In genomic region chr22:29202231-29203192, GRCh38 we compare ENCODE assay signal across 8 cellular contexts. TPM values are rescaled to one million over a fixed set of nuclear protein-coding genes. Genes with fewer than 3 reads are reported as not detected.
DNase-seq lines count a peak whose midpoint lies in the region; ATAC-seq and TF ChIP-seq lines count a peak whose summit lies in the region.

No MANE protein-coding gene starts in this region.

- peaks cover 11 to 15% (median 14%) of the 10 kb centered on the region in 3 donors for H3K4me1 ChIP-seq in skeletal muscle tissue (ENCODE audit: control insufficient read depth in 3 of 3, insufficient read depth in 3 of 3, low read length in 3 of 3)

- ATAC-seq in HG02571 (IDR thresholded peaks at IDR 0.05; ENCODE audit: unreplicated experiment) = peak; percentile 71

- H3K9me3 ChIP-seq in skeletal muscle tissue (ENCODE audit: control insufficient read depth in 3 of 3, low read length in 3 of 3) = no peaks in the 10 kb centered on the region

- H3K4me3 ChIP-seq in foreskin fibroblast (ENCODE audit: low read depth in 1 of 2, low read length in 2 of 2) = no peak overlapping the region
- no peak overlapping the region for H3K4me3 ChIP-seq in skeletal muscle tissue (ENCODE audit: low read length in 3 of 3)

- H3K27me3 ChIP-seq in skeletal muscle tissue (ENCODE audit: control insufficient read depth in 3 of 3, insufficient read depth in 3 of 3, low read length in 3 of 3) = peaks cover 9 to 16% (median 15%) of the 10 kb centered on the region in 3 donors

- TF ChIP-seq CTCF in foreskin fibroblast (IDR thresholded peaks at IDR 0.05; ENCODE audit: low read depth, low read length) = peak; percentile 29

- DNase-seq in SIG-M5 treated with dmso at 0.1 percent for 504 hours (lab: John Stamatoyannopoulos, UW; ENCODE audit: unreplicated experiment) = peak; percentile 61
- DNase-seq in SIG-M5 (lab: John Stamatoyannopoulos, UW) = no peak
- peak; percentile 41 for DNase-seq in NCI-H2029 (lab: John Stamatoyannopoulos, UW)
- peak; percentile 34 for DNase-seq in activated CD8-positive, alpha-beta memory T cell treated with anti-CD3 and anti-CD28 coated beads, Interleukin-2, amount 50 U/mL, for 4 hours
- no peak for DNase-seq in foreskin fibroblast
- DNase-seq in foreskin melanocyte = no peak

- H3K36me3 ChIP-seq in skeletal muscle tissue (ENCODE audit: control insufficient read depth in 3 of 3, insufficient read depth in 3 of 3, low read length in 3 of 3) = no peaks in the 10 kb centered on the region

- H3K9ac ChIP-seq in skeletal muscle tissue (ENCODE audit: low read depth in 1 of 3, low read length in 3 of 3) = peak overlapping the region in 1 of 3 donors; percentile 14

- peak overlapping the region; percentile 72 for H3K27ac ChIP-seq in skeletal muscle tissue (ENCODE audit: low read depth, low read length)

RNA-seq across cellular contexts. Expression of gene EMID1, which starts 3.2 kb away (rescaled TPM):
- 6.3 TPM for total RNA-seq in skeletal muscle tissue

Comparison
In these comparisons a context has a peak if more than half of its experiments do, and no peak if none do; other contexts are left out.
1. DNase-seq: peak in SIG-M5 treated with dmso at 0.1 percent for 504 hours (single experiment), NCI-H2029 (single experiment) and activated CD8-positive, alpha-beta memory T cell treated with anti-CD3 and anti-CD28 coated beads, Interleukin-2, amount 50 U/mL, for 4 hours (single experiment); none in SIG-M5 (single experiment), foreskin fibroblast (0 of 2) and foreskin melanocyte (single experiment).